1 cellular context compared by ENCODE assay signal in the genomic region with DNA sequence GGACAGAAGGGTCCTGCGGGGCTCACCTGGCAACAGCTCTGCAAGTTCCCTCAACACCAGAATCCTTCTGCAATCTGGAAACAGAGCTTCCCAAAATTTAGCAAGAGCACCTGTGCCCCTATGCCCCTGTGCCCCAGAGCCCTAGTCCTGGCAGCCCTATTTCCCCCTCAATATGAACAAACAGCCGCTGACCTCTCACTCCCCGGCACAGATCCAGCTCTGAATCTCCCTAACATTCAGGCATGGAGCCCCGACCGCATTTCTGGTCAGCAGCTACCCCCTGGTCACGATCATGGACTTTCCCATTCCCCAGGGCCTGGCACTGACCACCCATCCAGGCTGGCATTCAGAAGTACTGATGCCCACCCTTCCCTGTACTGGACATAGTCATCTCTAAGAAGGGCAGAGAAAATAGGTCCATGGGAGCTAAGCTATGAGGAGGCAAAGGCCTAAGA.
TF ChIP-seq lines count a peak whose summit lies in the region.

No MANE protein-coding gene starts in this region.

TF ChIP-seq in HepG2, 621 proteins besides CTCF, POLR2A, EP300 and RAD21 (continued from another document):
- TF ChIP-seq, protein P1, sequence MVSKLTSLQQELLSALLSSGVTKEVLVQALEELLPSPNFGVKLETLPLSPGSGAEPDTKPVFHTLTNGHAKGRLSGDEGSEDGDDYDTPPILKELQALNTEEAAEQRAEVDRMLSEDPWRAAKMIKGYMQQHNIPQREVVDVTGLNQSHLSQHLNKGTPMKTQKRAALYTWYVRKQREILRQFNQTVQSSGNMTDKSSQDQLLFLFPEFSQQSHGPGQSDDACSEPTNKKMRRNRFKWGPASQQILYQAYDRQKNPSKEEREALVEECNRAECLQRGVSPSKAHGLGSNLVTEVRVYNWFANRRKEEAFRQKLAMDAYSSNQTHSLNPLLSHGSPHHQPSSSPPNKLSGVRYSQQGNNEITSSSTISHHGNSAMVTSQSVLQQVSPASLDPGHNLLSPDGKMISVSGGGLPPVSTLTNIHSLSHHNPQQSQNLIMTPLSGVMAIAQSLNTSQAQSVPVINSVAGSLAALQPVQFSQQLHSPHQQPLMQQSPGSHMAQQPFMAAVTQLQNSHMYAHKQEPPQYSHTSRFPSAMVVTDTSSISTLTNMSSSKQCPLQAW (CRISPR knock-in tag; IDR thresholded peaks at IDR 0.05) = peak; percentile 68
- TF ChIP-seq STAT5B (CRISPR knock-in tag; IDR thresholded peaks at IDR 0.05) (no peak), TEAD3 (CRISPR knock-in tag; optimal IDR thresholded peaks at IDR 0.05; ENCODE audit: borderline replicate concordance) (peak; percentile 9), NR1H2 (CRISPR knock-in tag; IDR thresholded peaks at IDR 0.05; ENCODE audit: borderline replicate concordance, low read depth) (no peak), EED (CRISPR knock-in tag; IDR thresholded peaks at IDR 0.05) (0 out of 2 replicates have a peak, but pooled peaks have one; percentile 23), ZNF564 (CRISPR knock-in tag; IDR thresholded peaks at IDR 0.05) (no peak), ZNF772 (CRISPR knock-in tag; IDR thresholded peaks at IDR 0.05) (0 out of 2 replicates have a peak, but pooled peaks have one; percentile 67), ZNF713 (CRISPR knock-in tag; IDR thresholded peaks at IDR 0.05) (no peak), CENPBD1 (CRISPR knock-in tag; IDR thresholded peaks at IDR 0.05; ENCODE audit: borderline replicate concordance, low read depth) (no peak), ATF4 (CRISPR knock-in tag; IDR thresholded peaks at IDR 0.05) (no peak), ZNF572 (CRISPR knock-in tag; IDR thresholded peaks at IDR 0.05) (0 out of 2 replicates have a peak, but pooled peaks have one; percentile 63), ZEB1 (IDR thresholded peaks at IDR 0.05; ENCODE audit: insufficient replicate concordance, low read depth) (no peak), ETV5 (CRISPR knock-in tag; IDR thresholded peaks at IDR 0.05; ENCODE audit: borderline replicate concordance) (no peak), AKAP8 (CRISPR knock-in tag; IDR thresholded peaks at IDR 0.05) (no peak)
- TF ChIP-seq, protein P2, sequence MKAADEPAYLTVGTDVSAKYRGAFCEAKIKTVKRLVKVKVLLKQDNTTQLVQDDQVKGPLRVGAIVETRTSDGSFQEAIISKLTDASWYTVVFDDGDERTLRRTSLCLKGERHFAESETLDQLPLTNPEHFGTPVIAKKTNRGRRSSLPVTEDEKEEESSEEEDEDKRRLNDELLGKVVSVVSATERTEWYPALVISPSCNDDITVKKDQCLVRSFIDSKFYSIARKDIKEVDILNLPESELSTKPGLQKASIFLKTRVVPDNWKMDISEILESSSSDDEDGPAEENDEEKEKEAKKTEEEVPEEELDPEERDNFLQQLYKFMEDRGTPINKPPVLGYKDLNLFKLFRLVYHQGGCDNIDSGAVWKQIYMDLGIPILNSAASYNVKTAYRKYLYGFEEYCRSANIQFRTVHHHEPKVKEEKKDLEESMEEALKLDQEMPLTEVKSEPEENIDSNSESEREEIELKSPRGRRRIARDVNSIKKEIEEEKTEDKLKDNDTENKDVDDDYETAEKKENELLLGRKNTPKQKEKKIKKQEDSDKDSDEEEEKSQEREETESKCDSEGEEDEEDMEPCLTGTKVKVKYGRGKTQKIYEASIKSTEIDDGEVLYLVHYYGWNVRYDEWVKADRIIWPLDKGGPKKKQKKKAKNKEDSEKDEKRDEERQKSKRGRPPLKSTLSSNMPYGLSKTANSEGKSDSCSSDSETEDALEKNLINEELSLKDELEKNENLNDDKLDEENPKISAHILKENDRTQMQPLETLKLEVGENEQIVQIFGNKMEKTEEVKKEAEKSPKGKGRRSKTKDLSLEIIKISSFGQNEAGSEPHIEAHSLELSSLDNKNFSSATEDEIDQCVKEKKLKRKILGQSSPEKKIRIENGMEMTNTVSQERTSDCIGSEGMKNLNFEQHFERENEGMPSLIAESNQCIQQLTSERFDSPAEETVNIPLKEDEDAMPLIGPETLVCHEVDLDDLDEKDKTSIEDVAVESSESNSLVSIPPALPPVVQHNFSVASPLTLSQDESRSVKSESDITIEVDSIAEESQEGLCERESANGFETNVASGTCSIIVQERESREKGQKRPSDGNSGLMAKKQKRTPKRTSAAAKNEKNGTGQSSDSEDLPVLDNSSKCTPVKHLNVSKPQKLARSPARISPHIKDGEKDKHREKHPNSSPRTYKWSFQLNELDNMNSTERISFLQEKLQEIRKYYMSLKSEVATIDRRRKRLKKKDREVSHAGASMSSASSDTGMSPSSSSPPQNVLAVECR (CRISPR knock-in tag; IDR thresholded peaks at IDR 0.05; ENCODE audit: borderline replicate concordance) = no peak
- TF ChIP-seq, protein P3, sequence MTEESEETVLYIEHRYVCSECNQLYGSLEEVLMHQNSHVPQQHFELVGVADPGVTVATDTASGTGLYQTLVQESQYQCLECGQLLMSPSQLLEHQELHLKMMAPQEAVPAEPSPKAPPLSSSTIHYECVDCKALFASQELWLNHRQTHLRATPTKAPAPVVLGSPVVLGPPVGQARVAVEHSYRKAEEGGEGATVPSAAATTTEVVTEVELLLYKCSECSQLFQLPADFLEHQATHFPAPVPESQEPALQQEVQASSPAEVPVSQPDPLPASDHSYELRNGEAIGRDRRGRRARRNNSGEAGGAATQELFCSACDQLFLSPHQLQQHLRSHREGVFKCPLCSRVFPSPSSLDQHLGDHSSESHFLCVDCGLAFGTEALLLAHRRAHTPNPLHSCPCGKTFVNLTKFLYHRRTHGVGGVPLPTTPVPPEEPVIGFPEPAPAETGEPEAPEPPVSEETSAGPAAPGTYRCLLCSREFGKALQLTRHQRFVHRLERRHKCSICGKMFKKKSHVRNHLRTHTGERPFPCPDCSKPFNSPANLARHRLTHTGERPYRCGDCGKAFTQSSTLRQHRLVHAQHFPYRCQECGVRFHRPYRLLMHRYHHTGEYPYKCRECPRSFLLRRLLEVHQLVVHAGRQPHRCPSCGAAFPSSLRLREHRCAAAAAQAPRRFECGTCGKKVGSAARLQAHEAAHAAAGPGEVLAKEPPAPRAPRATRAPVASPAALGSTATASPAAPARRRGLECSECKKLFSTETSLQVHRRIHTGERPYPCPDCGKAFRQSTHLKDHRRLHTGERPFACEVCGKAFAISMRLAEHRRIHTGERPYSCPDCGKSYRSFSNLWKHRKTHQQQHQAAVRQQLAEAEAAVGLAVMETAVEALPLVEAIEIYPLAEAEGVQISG (CRISPR knock-in tag; IDR thresholded peaks at IDR 0.05) = 0 out of 2 replicates have a peak, but pooled peaks have one; percentile 3
- TF ChIP-seq, protein P4, sequence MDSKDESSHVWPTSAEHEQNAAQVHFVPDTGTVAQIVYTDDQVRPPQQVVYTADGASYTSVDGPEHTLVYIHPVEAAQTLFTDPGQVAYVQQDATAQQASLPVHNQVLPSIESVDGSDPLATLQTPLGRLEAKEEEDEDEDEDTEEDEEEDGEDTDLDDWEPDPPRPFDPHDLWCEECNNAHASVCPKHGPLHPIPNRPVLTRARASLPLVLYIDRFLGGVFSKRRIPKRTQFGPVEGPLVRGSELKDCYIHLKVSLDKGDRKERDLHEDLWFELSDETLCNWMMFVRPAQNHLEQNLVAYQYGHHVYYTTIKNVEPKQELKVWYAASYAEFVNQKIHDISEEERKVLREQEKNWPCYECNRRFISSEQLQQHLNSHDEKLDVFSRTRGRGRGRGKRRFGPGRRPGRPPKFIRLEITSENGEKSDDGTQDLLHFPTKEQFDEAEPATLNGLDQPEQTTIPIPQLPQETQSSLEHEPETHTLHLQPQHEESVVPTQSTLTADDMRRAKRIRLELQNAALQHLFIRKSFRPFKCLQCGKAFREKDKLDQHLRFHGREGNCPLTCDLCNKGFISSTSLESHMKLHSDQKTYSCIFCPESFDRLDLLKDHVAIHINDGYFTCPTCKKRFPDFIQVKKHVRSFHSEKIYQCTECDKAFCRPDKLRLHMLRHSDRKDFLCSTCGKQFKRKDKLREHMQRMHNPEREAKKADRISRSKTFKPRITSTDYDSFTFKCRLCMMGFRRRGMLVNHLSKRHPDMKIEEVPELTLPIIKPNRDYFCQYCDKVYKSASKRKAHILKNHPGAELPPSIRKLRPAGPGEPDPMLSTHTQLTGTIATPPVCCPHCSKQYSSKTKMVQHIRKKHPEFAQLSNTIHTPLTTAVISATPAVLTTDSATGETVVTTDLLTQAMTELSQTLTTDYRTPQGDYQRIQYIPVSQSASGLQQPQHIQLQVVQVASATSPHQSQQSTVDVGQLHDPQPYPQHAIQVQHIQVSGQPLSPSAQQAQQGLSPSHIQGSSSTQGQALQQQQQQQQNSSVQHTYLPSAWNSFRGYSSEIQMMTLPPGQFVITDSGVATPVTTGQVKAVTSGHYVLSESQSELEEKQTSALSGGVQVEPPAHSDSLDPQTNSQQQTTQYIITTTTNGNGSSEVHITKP (CRISPR knock-in tag; IDR thresholded peaks at IDR 0.05; ENCODE audit: low read depth) = 0 out of 2 replicates have a peak, but pooled peaks have one; percentile 32
TF ChIP-seq in HepG2: peak in this region for 7.
